1 cellular context compared by ENCODE assay signal in genomic region chr10:64041185-64041988, GRCh38.
TF ChIP-seq lines count a peak whose summit lies in the region.

No MANE protein-coding gene starts in this region.

TF ChIP-seq in WTC11, 78 proteins besides CTCF, POLR2A, EP300 and RAD21 (continued from another document):
- TF ChIP-seq ATF2 (CRISPR knock-in tag; IDR thresholded peaks at IDR 0.05; ENCODE audit: borderline replicate concordance, low read depth) (no peak), TEAD1 (CRISPR knock-in tag; IDR thresholded peaks at IDR 0.05) (peak; percentile 94; the same call in 1 of the 2 replicates), GABPB1 (CRISPR knock-in tag; IDR thresholded peaks at IDR 0.05) (no peak), ESRRA (CRISPR knock-in tag; IDR thresholded peaks at IDR 0.05; ENCODE audit: borderline replicate concordance) (no peak), KAT7 (CRISPR knock-in tag; IDR thresholded peaks at IDR 0.05; ENCODE audit: borderline replicate concordance) (no peak), OVOL2 (CRISPR knock-in tag; IDR thresholded peaks at IDR 0.05; ENCODE audit: borderline replicate concordance) (no peak), SMAD3 (CRISPR knock-in tag; IDR thresholded peaks at IDR 0.05; ENCODE audit: borderline replicate concordance) (no peak), IRF2 (CRISPR knock-in tag; IDR thresholded peaks at IDR 0.05; ENCODE audit: borderline replicate concordance, low read depth) (no peak), HMGXB4 (CRISPR knock-in tag; IDR thresholded peaks at IDR 0.05) (peak; percentile 87)
